ENCODE assay signal across 3 cellular contexts in the genomic region with DNA sequence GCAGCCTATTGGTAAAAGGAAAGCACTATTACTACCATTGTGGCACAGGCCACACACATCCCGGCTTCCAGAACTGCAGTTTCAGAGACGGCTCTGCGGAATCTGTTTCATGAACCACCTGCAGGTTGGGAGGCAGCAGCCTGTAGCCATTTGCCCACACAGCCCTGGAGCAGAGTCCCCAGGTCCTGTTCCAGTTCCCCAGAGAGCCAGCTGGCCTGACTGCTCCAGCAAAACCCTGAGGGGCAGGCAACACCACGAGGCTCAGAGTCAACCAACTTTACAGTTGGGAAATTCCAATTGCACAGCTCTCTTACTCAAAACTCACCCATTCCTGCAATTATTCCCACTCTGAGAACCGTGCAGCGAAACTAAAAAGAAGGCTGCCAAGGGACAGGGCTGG.
TF ChIP-seq lines count a peak whose summit lies in the region.

No MANE protein-coding gene starts in this region.

TF ChIP-seq in SK-N-SH, 30 proteins besides CTCF, POLR2A, EP300 and RAD21 (continued from another document):
- TF ChIP-seq NFIC (IDR thresholded peaks at IDR 0.05; ENCODE audit: borderline replicate concordance) = no peak
- TF ChIP-seq FOSL2 (IDR thresholded peaks at IDR 0.05; ENCODE audit: borderline replicate concordance, low read depth) = no peak
- no peak for TF ChIP-seq RFX5 (IDR thresholded peaks at IDR 0.05; ENCODE audit: low read length)
- no peak for TF ChIP-seq FOXJ3 (CRISPR knock-in tag; IDR thresholded peaks at IDR 0.05)
- TF ChIP-seq GABPA (IDR thresholded peaks at IDR 0.05; ENCODE audit: low read depth) = no peak
- TF ChIP-seq ELF1 (IDR thresholded peaks at IDR 0.05) = no peak
- TF ChIP-seq, protein P1, sequence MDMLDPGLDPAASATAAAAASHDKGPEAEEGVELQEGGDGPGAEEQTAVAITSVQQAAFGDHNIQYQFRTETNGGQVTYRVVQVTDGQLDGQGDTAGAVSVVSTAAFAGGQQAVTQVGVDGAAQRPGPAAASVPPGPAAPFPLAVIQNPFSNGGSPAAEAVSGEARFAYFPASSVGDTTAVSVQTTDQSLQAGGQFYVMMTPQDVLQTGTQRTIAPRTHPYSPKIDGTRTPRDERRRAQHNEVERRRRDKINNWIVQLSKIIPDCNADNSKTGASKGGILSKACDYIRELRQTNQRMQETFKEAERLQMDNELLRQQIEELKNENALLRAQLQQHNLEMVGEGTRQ (IDR thresholded peaks at IDR 0.05; ENCODE audit: borderline replicate concordance, low read depth, low read length) = no peak
- TF ChIP-seq TCF12 (IDR thresholded peaks at IDR 0.05) = no peak
- no peak for TF ChIP-seq RXRA (IDR thresholded peaks at IDR 0.05; ENCODE audit: borderline replicate concordance, low read depth)
TF ChIP-seq in SK-N-SH: peak in this region for 0.

TF ChIP-seq in SK-N-SH treated with all-trans-retinoic acid at 6 μM for 48 hours, 23 proteins besides CTCF, POLR2A, EP300 and RAD21 (continued from another document):
- TF ChIP-seq PATZ1 (CRISPR knock-in tag; IDR thresholded peaks at IDR 0.05; ENCODE audit: borderline replicate concordance) (no peak), ZNF565 (CRISPR knock-in tag; conservative IDR thresholded peaks at IDR 0.05; ENCODE audit: low read depth) (no peak), ARNTL (CRISPR knock-in tag; IDR thresholded peaks at IDR 0.05; ENCODE audit: borderline replicate concordance, low read depth) (no peak), GLIS3 (CRISPR knock-in tag; IDR thresholded peaks at IDR 0.05) (no peak), ZNF70 (CRISPR knock-in tag; IDR thresholded peaks at IDR 0.05) (no peak)
- TF ChIP-seq, protein P2, sequence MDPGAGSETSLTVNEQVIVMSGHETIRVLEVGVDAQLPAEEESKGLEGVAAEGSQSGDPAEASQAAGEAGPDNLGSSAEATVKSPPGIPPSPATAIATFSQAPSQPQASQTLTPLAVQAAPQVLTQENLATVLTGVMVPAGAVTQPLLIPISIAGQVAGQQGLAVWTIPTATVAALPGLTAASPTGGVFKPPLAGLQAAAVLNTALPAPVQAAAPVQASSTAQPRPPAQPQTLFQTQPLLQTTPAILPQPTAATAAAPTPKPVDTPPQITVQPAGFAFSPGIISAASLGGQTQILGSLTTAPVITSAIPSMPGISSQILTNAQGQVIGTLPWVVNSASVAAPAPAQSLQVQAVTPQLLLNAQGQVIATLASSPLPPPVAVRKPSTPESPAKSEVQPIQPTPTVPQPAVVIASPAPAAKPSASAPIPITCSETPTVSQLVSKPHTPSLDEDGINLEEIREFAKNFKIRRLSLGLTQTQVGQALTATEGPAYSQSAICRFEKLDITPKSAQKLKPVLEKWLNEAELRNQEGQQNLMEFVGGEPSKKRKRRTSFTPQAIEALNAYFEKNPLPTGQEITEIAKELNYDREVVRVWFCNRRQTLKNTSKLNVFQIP (CRISPR knock-in tag; IDR thresholded peaks at IDR 0.05; ENCODE audit: borderline replicate concordance, low read depth) = no peak

TF ChIP-seq in HepG2, 621 proteins besides CTCF, POLR2A, EP300 and RAD21:
- TF ChIP-seq ZNF318 (CRISPR knock-in tag; IDR thresholded peaks at IDR 0.05) (no peak), SMAD3 (CRISPR knock-in tag; IDR thresholded peaks at IDR 0.05) (no peak), PAWR (CRISPR knock-in tag; IDR thresholded peaks at IDR 0.05; ENCODE audit: borderline replicate concordance) (no peak), ZNF781 (CRISPR knock-in tag; IDR thresholded peaks at IDR 0.05; ENCODE audit: borderline replicate concordance, not compliant biosample characterization) (no peak), ZBTB26 (CRISPR knock-in tag; IDR thresholded peaks at IDR 0.05; ENCODE audit: borderline replicate concordance) (no peak), DZIP1 (CRISPR knock-in tag; IDR thresholded peaks at IDR 0.05) (no peak), NCOR1 (IDR thresholded peaks at IDR 0.05; ENCODE audit: borderline replicate concordance, low read length) (no peak), SP4 (CRISPR knock-in tag; IDR thresholded peaks at IDR 0.05) (no peak), HOXA9 (CRISPR knock-in tag; IDR thresholded peaks at IDR 0.05; ENCODE audit: borderline replicate concordance) (no peak), CBX2 (IDR thresholded peaks at IDR 0.05; ENCODE audit: low read depth, low read length) (no peak), CBX2 (CRISPR knock-in tag; IDR thresholded peaks at IDR 0.05; ENCODE audit: low read depth) (no peak), ZFAT (CRISPR knock-in tag; conservative IDR thresholded peaks at IDR 0.05) (no peak), ZNF775 (CRISPR knock-in tag; IDR thresholded peaks at IDR 0.05; ENCODE audit: borderline replicate concordance) (no peak), PLSCR1 (CRISPR knock-in tag; IDR thresholded peaks at IDR 0.05; ENCODE audit: borderline replicate concordance) (no peak), PRPF4 (IDR thresholded peaks at IDR 0.05; ENCODE audit: low read depth, low read length, poor library complexity, severe bottlenecking) (no peak)
- TF ChIP-seq, protein P3, sequence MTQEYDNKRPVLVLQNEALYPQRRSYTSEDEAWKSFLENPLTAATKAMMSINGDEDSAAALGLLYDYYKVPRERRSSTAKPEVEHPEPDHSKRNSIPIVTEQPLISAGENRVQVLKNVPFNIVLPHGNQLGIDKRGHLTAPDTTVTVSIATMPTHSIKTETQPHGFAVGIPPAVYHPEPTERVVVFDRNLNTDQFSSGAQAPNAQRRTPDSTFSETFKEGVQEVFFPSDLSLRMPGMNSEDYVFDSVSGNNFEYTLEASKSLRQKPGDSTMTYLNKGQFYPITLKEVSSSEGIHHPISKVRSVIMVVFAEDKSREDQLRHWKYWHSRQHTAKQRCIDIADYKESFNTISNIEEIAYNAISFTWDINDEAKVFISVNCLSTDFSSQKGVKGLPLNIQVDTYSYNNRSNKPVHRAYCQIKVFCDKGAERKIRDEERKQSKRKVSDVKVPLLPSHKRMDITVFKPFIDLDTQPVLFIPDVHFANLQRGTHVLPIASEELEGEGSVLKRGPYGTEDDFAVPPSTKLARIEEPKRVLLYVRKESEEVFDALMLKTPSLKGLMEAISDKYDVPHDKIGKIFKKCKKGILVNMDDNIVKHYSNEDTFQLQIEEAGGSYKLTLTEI (CRISPR knock-in tag; conservative IDR thresholded peaks at IDR 0.05) = no peak
